In genomic region chr15:35690089-35690488, GRCh38 we compare ENCODE assay signal across 20 cellular contexts.
DNase-seq lines count a peak whose midpoint lies in the region; ATAC-seq, FAIRE-seq and TF ChIP-seq lines count a peak whose summit lies in the region.
"Had no signal": no experiment of that assay in that cellular context is flagged by ENCODE, and none has a peak within 500 bp of the region (broad histone marks: within the 10 kb centered on the region; RNA-seq: fewer than 3 reads in every experiment).

No MANE protein-coding gene starts in this region.

- H3K27ac Mint-ChIP-seq in GM23338 (no peak overlapping the region), mesothelial cell of epicardium (peak overlapping the region; percentile 95)

- H3K4me3 ChIP-seq in GM23338 (no peak overlapping the region), stomach (no peak overlapping the region), mesenchymal stem cell (ENCODE audit: insufficient read depth in 1 of 2, low read depth in 1 of 2, low read length in 2 of 2) (no peak overlapping the region)
- H3K4me3 ChIP-seq: Peyer's patch had no signal

- H3K4me1 Mint-ChIP-seq in GM23338 (peaks cover 15% of the 10 kb centered on the region), mesothelial cell of epicardium (peaks cover 69% of the 10 kb centered on the region)
- H3K4me1 Mint-ChIP-seq: naive B cell had no signal

- ATAC-seq in GM23338 = no peak
- ATAC-seq: stimulated activated naive CD8-positive, alpha-beta T cell treated with anti-CD3 and anti-CD28 coated beads, Interleukin-15, Interleukin-2, amounts not matched to agents 100 U/mL and 50 U/mL, for 24 hours had no signal

- H3K9ac ChIP-seq in mesenchymal stem cell (ENCODE audit: low read length) = no peak overlapping the region
- H3K9ac ChIP-seq: KMS-11, SK-N-SH had no signal

- H3K9me3 ChIP-seq in stomach (no peaks in the 10 kb centered on the region), mesenchymal stem cell (ENCODE audit: control insufficient read depth, low read length) (no peaks in the 10 kb centered on the region)
- H3K9me3 ChIP-seq: Peyer's patch, SK-N-SH had no signal

- no peaks in the 10 kb centered on the region for H3K79me2 ChIP-seq in GM23338 (replicated peaks; ENCODE audit: insufficient read depth)

- H3K27me3 ChIP-seq in GM23338 (ENCODE audit: insufficient read depth) (no peaks in the 10 kb centered on the region), stomach (no peaks in the 10 kb centered on the region), mesenchymal stem cell (ENCODE audit: control insufficient read depth in 1 of 2, insufficient read depth in 1 of 2, low read length in 2 of 2) (no peaks in the 10 kb centered on the region)
- H3K27me3 ChIP-seq: Peyer's patch had no signal

- no peak for TF ChIP-seq POLR2A in stomach (IDR thresholded peaks at IDR 0.05)

- H2AFZ ChIP-seq in GM23338 = peak overlapping the region; percentile 39; the same call in 1 of the 2 replicates
- H2AFZ ChIP-seq in mesenchymal stem cell (ENCODE audit: low read depth, low read length) = no peak overlapping the region

- H3F3A ChIP-seq in GM23338 (replicated peaks; ENCODE audit: low read depth) = no peaks in the 10 kb centered on the region

- FAIRE-seq in urothelium cell line (lab: Jason Lieb, UNC) (no peak), frontal cortex (lab: Jason Lieb, UNC) (no peak)
- FAIRE-seq: colon had no signal

- no peak overlapping the region for H3K27ac ChIP-seq in GM23338 (ENCODE audit: low read depth)
- peak overlapping the region; percentile 46 for H3K27ac ChIP-seq in caudate nucleus (ENCODE audit: low read depth, low read length)
- peak overlapping the region in 4 of 5 donors; percentile 73 to 83 (median 80) for H3K27ac ChIP-seq in stomach
- no peak overlapping the region for H3K27ac ChIP-seq in mesenchymal stem cell (ENCODE audit: low read length, poor library complexity, severe bottlenecking)
- H3K27ac ChIP-seq: C4-2B, KMS-11 had no signal

- H3K4me1 ChIP-seq in GM23338 (ENCODE audit: insufficient read depth) (no peaks in the 10 kb centered on the region), stomach (peaks cover 0 to 45% (median 29%) of the 10 kb centered on the region in 4 donors), mesenchymal stem cell (ENCODE audit: control insufficient read depth, insufficient read depth, low read depth, low read length) (no peaks in the 10 kb centered on the region)

- no peak overlapping the region for H2BK12ac ChIP-seq in mesenchymal stem cell (ENCODE audit: low read length in 2 of 2)

- H2AK5ac ChIP-seq in mesenchymal stem cell (ENCODE audit: low read length, severe bottlenecking) = no peak overlapping the region

- H2BK5ac ChIP-seq in mesenchymal stem cell (ENCODE audit: low read depth, low read length, poor library complexity, severe bottlenecking) = no peak overlapping the region

- H3K27me3 Mint-ChIP-seq in GM23338 (ENCODE audit: insufficient read depth, low read depth, poor library complexity) (no peaks in the 10 kb centered on the region), mesothelial cell of epicardium (ENCODE audit: low read depth) (no peaks in the 10 kb centered on the region)

- no peak overlapping the region for H2BK15ac ChIP-seq in mesenchymal stem cell (ENCODE audit: low read depth, poor library complexity, severe bottlenecking)

- no peak overlapping the region for H3K14ac ChIP-seq in mesenchymal stem cell (ENCODE audit: low read length in 2 of 2)

- DNase-seq in GM23338 (ENCODE audit: low spot score) (no peak), caudate nucleus (lab: John Stamatoyannopoulos, UW) (no peak), mesothelial cell of epicardium (ENCODE audit: low spot score in 2 of 2, unreplicated experiment in 2 of 2) (no peak), stomach (no peak), mesenchymal stem cell (no peak), urothelium cell line (ENCODE audit: low spot score) (no peak), frontal cortex (ENCODE audit: low spot score in 2 of 2) (no peak)
- DNase-seq in stimulated activated CD4-positive, alpha-beta T cell treated with anti-CD3 and anti-CD28 coated beads, Interleukin-4, amount 100 ng/mL, for 24 hours = no peak
- DNase-seq: ACHN; activated CD4-positive, alpha-beta T cell treated with anti-CD3 and anti-CD28 coated beads, Interleukin-2, amount 50 U/mL, for 4 hours; amniotic stem cell; EL; naive B cell; NCI-H1694 treated with DMSO at 0.1 percent for 48 hours; Peyer's patch; SK-N-SH; stimulated activated naive CD8-positive, alpha-beta T cell treated with anti-CD3 and anti-CD28 coated beads, Interleukin-15, Interleukin-2, amounts not matched to agents 100 U/mL and 50 U/mL, for 24 hours had no signal

- intact Hi-C loops in stomach (cut with DNase I; ENCODE audit: low total_unique reads) = no loop called here

- no peak for TF ChIP-seq CTCF in GM23338 (conservative IDR thresholded peaks at IDR 0.05; ENCODE audit: low read depth in 2 of 2)
- no peak for TF ChIP-seq CTCF in mesothelial cell of epicardium (IDR thresholded peaks at IDR 0.05; ENCODE audit: unreplicated experiment)
- no peak for TF ChIP-seq CTCF in stomach (IDR thresholded peaks at IDR 0.05)

- no peak overlapping the region for H4K8ac ChIP-seq in mesenchymal stem cell (ENCODE audit: low read length)

- WGBS in stomach, 5 donors = 20 to 56% (median 25%) methylated on average over 1 of the region's 1 CpG
- WGBS in mesenchymal stem cell = 94% methylated on average over 1 of the region's 1 CpG

- no peaks in the 10 kb centered on the region for H4K20me1 ChIP-seq in GM23338 (replicated peaks; ENCODE audit: insufficient read depth)

- H3K4ac ChIP-seq in mesenchymal stem cell (ENCODE audit: low read depth in 1 of 2, low read length in 2 of 2) = no peak overlapping the region

- H3K9me3 Mint-ChIP-seq in GM23338 = no peaks in the 10 kb centered on the region
- H3K9me3 Mint-ChIP-seq in mesothelial cell of epicardium = peaks cover 2% of the 10 kb centered on the region

- no peak overlapping the region for H4K91ac ChIP-seq in mesenchymal stem cell (ENCODE audit: low read length)

- H3K36me3 ChIP-seq in GM23338 (ENCODE audit: insufficient read depth) = no peaks in the 10 kb centered on the region
- no peaks in the 10 kb centered on the region for H3K36me3 ChIP-seq in stomach
- no peaks in the 10 kb centered on the region for H3K36me3 ChIP-seq in mesenchymal stem cell (ENCODE audit: control insufficient read depth in 1 of 2, insufficient read depth in 2 of 2, low read depth in 1 of 2, low read length in 2 of 2)
- H3K36me3 ChIP-seq: Peyer's patch had no signal

- H3K36me3 Mint-ChIP-seq in GM23338 (ENCODE audit: low read depth) (no peaks in the 10 kb centered on the region), mesothelial cell of epicardium (no peaks in the 10 kb centered on the region)
- H3K36me3 Mint-ChIP-seq: naive B cell had no signal

- TF ChIP-seq EP300 in stomach (IDR thresholded peaks at IDR 0.05) = no peak

- H2BK120ac ChIP-seq in mesenchymal stem cell (ENCODE audit: low read depth, low read length) = no peak overlapping the region

- no peak overlapping the region for H3K23ac ChIP-seq in mesenchymal stem cell (ENCODE audit: low read length in 2 of 2)

- no peak overlapping the region for H3K18ac ChIP-seq in mesenchymal stem cell (ENCODE audit: low read depth in 1 of 2, low read length in 2 of 2)

- no peaks in the 10 kb centered on the region for H3K79me1 ChIP-seq in mesenchymal stem cell (replicated peaks; ENCODE audit: low read length, poor library complexity, severe bottlenecking)

- H3K4me2 ChIP-seq in GM23338 (no peak overlapping the region), mesenchymal stem cell (ENCODE audit: low read length, poor library complexity, severe bottlenecking) (no peak overlapping the region)
- H3K4me2 ChIP-seq: KMS-11, SK-N-SH had no signal

- no peak overlapping the region for H3K4me3 Mint-ChIP-seq in GM23338
- H3K4me3 Mint-ChIP-seq in mesothelial cell of epicardium = no peak overlapping the region
- H3K4me3 Mint-ChIP-seq: naive B cell had no signal

- H3K9me2 ChIP-seq in GM23338 (ENCODE audit: insufficient read depth) = no peaks in the 10 kb centered on the region
- H3K9me2 ChIP-seq: SK-N-SH had no signal

TF ChIP-seq in GM23338, 12 proteins besides CTCF, POLR2A, EP300 and RAD21:
- no peak for TF ChIP-seq EZH2 (IDR thresholded peaks at IDR 0.05; ENCODE audit: low read depth, unreplicated experiment)
- TF ChIP-seq NANOG (IDR thresholded peaks at IDR 0.05; ENCODE audit: borderline replicate concordance) = no peak
- TF ChIP-seq ZNF114 (CRISPR knock-in tag; IDR thresholded peaks at IDR 0.05) = no peak
- no peak for TF ChIP-seq EZH2phosphoT487 (IDR thresholded peaks at IDR 0.05; ENCODE audit: unreplicated experiment)
- TF ChIP-seq REST (IDR thresholded peaks at IDR 0.05; ENCODE audit: unreplicated experiment) = no peak
- TF ChIP-seq STAT1 (IDR thresholded peaks at IDR 0.05; ENCODE audit: unreplicated experiment) = no peak
- TF ChIP-seq ZNF331 (CRISPR knock-in tag; IDR thresholded peaks at IDR 0.05; ENCODE audit: low read depth) = no peak

Comparison
In these comparisons a context has a peak if more than half of its experiments do, and no peak if none do; other contexts are left out.
1. H3K27ac ChIP-seq: peak in caudate nucleus (single experiment) and stomach (4 of 5); none in GM23338 (single experiment) and mesenchymal stem cell (single experiment).